In the genomic region with DNA sequence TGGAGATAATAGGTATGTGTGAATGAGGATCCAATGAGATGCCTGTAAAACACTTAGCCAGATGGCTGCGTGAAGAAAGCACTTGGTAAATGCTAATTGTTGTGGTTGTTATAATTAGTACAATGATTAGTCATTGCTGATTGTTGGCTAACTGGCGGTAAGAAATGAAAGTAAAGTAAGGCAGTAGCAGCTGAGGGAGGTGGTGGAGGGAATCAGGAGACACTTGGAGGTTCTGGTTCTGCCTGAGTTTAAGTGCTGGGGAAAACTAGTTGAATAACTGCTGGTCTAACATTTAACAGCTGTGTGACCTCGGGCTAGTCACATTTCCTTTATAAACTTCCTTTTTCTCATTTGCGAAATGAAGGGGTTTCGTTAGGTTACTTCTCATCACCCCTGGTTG, we compare ENCODE assay signal across 8 cellular contexts. TPM values are rescaled to one million over a fixed set of nuclear protein-coding genes. Genes with fewer than 3 reads are reported as not detected.
A peak's percentile ranks its signal among the peaks of the same experiment; 100 is the strongest.
DNase-seq lines count a peak whose midpoint lies in the region; ATAC-seq and TF ChIP-seq lines count a peak whose summit lies in the region.

No MANE protein-coding gene starts in this region.

- peaks cover 0 to 2% (median 0%) of the 10 kb centered on the region in 7 donors for H3K9me3 Mint-ChIP-seq in CD14-positive monocyte
- no peaks in the 10 kb centered on the region for H3K9me3 Mint-ChIP-seq in activated CD8-positive, alpha-beta T cell treated with anti-CD3 and anti-CD28 coated beads for 36 hours

- CTCF ChIA-PET in activated CD8-positive, alpha-beta T cell treated with anti-CD3 and anti-CD28 coated beads for 36 hours (lab: Charles Lee), result interaction anchor here (0.6 to 7.5 kb wide), 8 partner anchors 9 to 193 kb away, joined by 3 to 124 read pairs (median 4); no protein-coding TSS in a partner anchor

- WGBS in prostate gland, result 86% methylated on average over 5 of the region's 5 CpGs

- no peaks in the 10 kb centered on the region for H3K9me3 ChIP-seq in prostate gland

- peak overlapping the region; percentile 85 to 96 (median 89) for H3K27ac Mint-ChIP-seq in CD14-positive monocyte
- peak overlapping the region; percentile 3 for H3K27ac Mint-ChIP-seq in activated CD8-positive, alpha-beta T cell treated with anti-CD3 and anti-CD28 coated beads for 36 hours

- H3K4me3 Mint-ChIP-seq in CD14-positive monocyte, result peak overlapping the region; percentile 69 to 85
- H3K4me3 Mint-ChIP-seq in activated CD8-positive, alpha-beta T cell treated with anti-CD3 and anti-CD28 coated beads for 36 hours, result no peak overlapping the region

- H3K27ac ChIP-seq in prostate gland, result no peak overlapping the region

- no peaks in the 10 kb centered on the region for H3K36me3 ChIP-seq in prostate gland

- TF ChIP-seq CTCF in CD14-positive monocyte (IDR thresholded peaks at IDR 0.05) (no peak), prostate gland (IDR thresholded peaks at IDR 0.05) (no peak)
- no peak for TF ChIP-seq CTCF in activated CD8-positive, alpha-beta T cell treated with anti-CD3 and anti-CD28 coated beads for 36 hours (IDR thresholded peaks at IDR 0.05)

- peaks cover 51% of the 10 kb centered on the region for H3K4me1 Mint-ChIP-seq in CD14-positive monocyte
- H3K4me1 Mint-ChIP-seq in activated CD8-positive, alpha-beta T cell treated with anti-CD3 and anti-CD28 coated beads for 36 hours (ENCODE audit: low read depth), result peaks cover 19% of the 10 kb centered on the region

- no peaks in the 10 kb centered on the region for H3K4me1 ChIP-seq in prostate gland (replicated peaks)

- POLR2A ChIA-PET in activated CD8-positive, alpha-beta T cell treated with anti-CD3 and anti-CD28 coated beads for 36 hours (lab: Charles Lee), result no interaction called here

- no peaks in the 10 kb centered on the region for H3K27me3 ChIP-seq in prostate gland (replicated peaks; ENCODE audit: insufficient read depth)

- no peak overlapping the region for H3K4me3 ChIP-seq in prostate gland

- H3K27me3 Mint-ChIP-seq in CD14-positive monocyte (ENCODE audit: low read depth in 3 of 3), result peaks cover 0 to 3% (median 0%) of the 10 kb centered on the region in 3 donors
- H3K27me3 Mint-ChIP-seq in activated CD8-positive, alpha-beta T cell treated with anti-CD3 and anti-CD28 coated beads for 36 hours, result no peaks in the 10 kb centered on the region

- H3K36me3 Mint-ChIP-seq in CD14-positive monocyte, result no peaks in the 10 kb centered on the region
- peaks cover 7% of the 10 kb centered on the region for H3K36me3 Mint-ChIP-seq in activated CD8-positive, alpha-beta T cell treated with anti-CD3 and anti-CD28 coated beads for 36 hours (ENCODE audit: low read depth)

- intact Hi-C loops in CD14-positive monocyte (cut with micrococcal nuclease), result loop anchor here (5.0 to 10.0 kb wide), 5 partner anchors 73 to 196 kb away; no protein-coding TSS in a partner anchor
- intact Hi-C loops in activated CD8-positive, alpha-beta T cell treated with anti-CD3 and anti-CD28 coated beads for 36 hours (cut with micrococcal nuclease), result loop anchor here (5.0 kb wide), 3 partner anchors 73 to 193 kb away; no protein-coding TSS in a partner anchor
- intact Hi-C loops in prostate gland (cut with DNase I), result loop anchor here (5.0 kb wide), 2 partner anchors 148 to 188 kb away; no protein-coding TSS in a partner anchor

- no peak for TF ChIP-seq POLR2A in prostate gland (IDR thresholded peaks at IDR 0.05)

- DNase-seq in CD14-positive monocyte (ENCODE audit: low spot score) (peak; percentile 70), NCI-H526 (lab: John Stamatoyannopoulos, UW) (no peak), prostate gland (ENCODE audit: low spot score) (no peak), ecto neural progenitor cell (ENCODE audit: low spot score) (no peak), A172 (ENCODE audit: low spot score) (no peak)
- DNase-seq in activated CD8-positive, alpha-beta T cell treated with anti-CD3 and anti-CD28 coated beads for 36 hours, result no peak

- ATAC-seq in GM19351 (IDR thresholded peaks at IDR 0.05; ENCODE audit: unreplicated experiment) (peak; percentile 77), HG03175 (IDR thresholded peaks at IDR 0.05; ENCODE audit: unreplicated experiment) (peak; percentile 84)
- ATAC-seq in activated CD8-positive, alpha-beta T cell treated with anti-CD3 and anti-CD28 coated beads for 36 hours, result peak; percentile 55

RNA-seq across cellular contexts. Expression of gene CD38, which starts 30.9 kb away (rescaled TPM):
- 1 to 10 TPM; 2.3 to 3.0 TPM for polyA plus RNA-seq in CD14-positive monocyte
- 10 to 100 TPM; 24.3 to 25.6 TPM for total RNA-seq in activated CD8-positive, alpha-beta T cell treated with anti-CD3 and anti-CD28 coated beads for 36 hours
- total RNA-seq in prostate gland, result 1 to 10 TPM; 4.6 to 9.9 TPM
- total RNA-seq in A172 (2014; rRNA removed; shearing (Covaris generic)), result not detected in 2 replicates
